In the genomic region with DNA sequence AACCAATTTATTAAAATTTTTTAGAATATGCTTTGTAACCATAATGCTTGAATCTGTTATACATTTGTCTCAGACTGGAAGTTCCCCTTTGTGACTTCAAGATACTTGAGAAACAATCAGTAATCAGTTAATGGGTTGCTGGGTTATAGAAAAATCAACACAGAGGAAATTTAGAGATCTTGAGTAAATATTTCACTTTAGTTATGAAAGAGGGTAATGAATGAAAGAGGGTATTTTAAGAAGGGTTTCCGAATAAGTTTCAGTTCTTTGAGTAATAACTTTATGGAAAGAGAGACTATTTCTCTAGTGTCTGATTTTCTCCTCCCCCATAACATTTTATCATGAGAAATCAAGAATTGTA, we compare ENCODE assay signal across 19 cellular contexts. TPM values are rescaled to one million over a fixed set of nuclear protein-coding genes. Genes with fewer than 3 reads are reported as not detected.
DNase-seq lines count a peak whose midpoint lies in the region; ATAC-seq and TF ChIP-seq lines count a peak whose summit lies in the region.
"Had no signal": no experiment of that assay in that cellular context is flagged by ENCODE, and none has a peak within 500 bp of the region (broad histone marks: within the 10 kb centered on the region; RNA-seq: fewer than 3 reads in every experiment).

No MANE protein-coding gene starts in this region.

- H3K9ac ChIP-seq in SK-N-MC (ENCODE audit: insufficient read length): no peak overlapping the region

- DNase-seq in natural killer cell (no peak), SK-N-MC (ENCODE audit: low read depth, low spot score) (no peak), ascending aorta (ENCODE audit: low spot score in 2 of 2) (no peak), Ammon's horn (ENCODE audit: low spot score) (no peak), NCI-H1092 (lab: John Stamatoyannopoulos, UW) (no peak)
- no peak for DNase-seq in natural killer cell treated with Interleukin-12 subunit alpha and Interleukin-12 subunit beta and Interleukin-15 and Interleukin-18, amount 100 ng/mL, for 72 hours (ENCODE audit: low spot score)
- DNase-seq: activated CD4-positive, alpha-beta T cell treated with anti-CD3 and anti-CD28 coated beads, Interleukin-2, amount 10 ng/mL, durations not matched to agents 24 days and 14 days; BE2C; DMS 273 treated with DMSO at 0.1 percent for 48 hours; islet precursor cell; NCI-H187; nucleus accumbens; sigmoid colon; T1000 had no signal

- no peak for TF ChIP-seq CTCF in natural killer cell (IDR thresholded peaks at IDR 0.05)
- no peak for TF ChIP-seq CTCF in ascending aorta (IDR thresholded peaks at IDR 0.05)

- H3K27me3 ChIP-seq in ascending aorta: no peaks in the 10 kb centered on the region
- H3K27me3 ChIP-seq: BE2C, sigmoid colon, SJSA1, suprapubic skin had no signal

- no peaks in the 10 kb centered on the region for H3K9me3 Mint-ChIP-seq in natural killer cell
- no peaks in the 10 kb centered on the region for H3K9me3 Mint-ChIP-seq in natural killer cell treated with Interleukin-12 subunit alpha and Interleukin-12 subunit beta and Interleukin-15 and Interleukin-18, amount 100 ng/mL, for 72 hours
- H3K9me3 Mint-ChIP-seq: activated CD4-positive, alpha-beta T cell treated with anti-CD3 and anti-CD28 coated beads, Interleukin-2, amount 10 ng/mL, durations not matched to agents 24 days and 14 days had no signal

- no peaks in the 10 kb centered on the region for H3K36me3 Mint-ChIP-seq in natural killer cell
- no peaks in the 10 kb centered on the region for H3K36me3 Mint-ChIP-seq in natural killer cell treated with Interleukin-12 subunit alpha and Interleukin-12 subunit beta and Interleukin-15 and Interleukin-18, amount 100 ng/mL, for 72 hours

- H3K4me3 ChIP-seq in SK-N-MC (no peak overlapping the region), ascending aorta (no peak overlapping the region)
- H3K4me3 ChIP-seq: sigmoid colon, SJSA1, suprapubic skin had no signal

- no peaks in the 10 kb centered on the region for H3K9me3 ChIP-seq in SK-N-MC (ENCODE audit: low read depth, low read length)
- no peaks in the 10 kb centered on the region for H3K9me3 ChIP-seq in ascending aorta
- H3K9me3 ChIP-seq: BE2C, sigmoid colon, SJSA1, suprapubic skin had no signal

- H3K27ac Mint-ChIP-seq in natural killer cell: peak overlapping the region; percentile 68 to 71
- peak overlapping the region in 1 of 2 donors; percentile 40 for H3K27ac Mint-ChIP-seq in natural killer cell treated with Interleukin-12 subunit alpha and Interleukin-12 subunit beta and Interleukin-15 and Interleukin-18, amount 100 ng/mL, for 72 hours
- H3K27ac Mint-ChIP-seq: activated CD4-positive, alpha-beta T cell treated with anti-CD3 and anti-CD28 coated beads, Interleukin-2, amount 10 ng/mL, durations not matched to agents 24 days and 14 days; mesothelial cell of epicardium had no signal

- H3K4me1 ChIP-seq in ascending aorta: peaks cover 0 to 6% of the 10 kb centered on the region in 2 donors
- H3K4me1 ChIP-seq: SJSA1 had no signal

- peak overlapping the region; percentile 87 for H3K27ac ChIP-seq in SK-N-MC
- H3K27ac ChIP-seq in ascending aorta: no peak overlapping the region
- H3K27ac ChIP-seq: sigmoid colon, SJSA1, suprapubic skin had no signal

- no peaks in the 10 kb centered on the region for H3K27me3 Mint-ChIP-seq in natural killer cell (ENCODE audit: low read depth in 2 of 2)
- no peaks in the 10 kb centered on the region for H3K27me3 Mint-ChIP-seq in natural killer cell treated with Interleukin-12 subunit alpha and Interleukin-12 subunit beta and Interleukin-15 and Interleukin-18, amount 100 ng/mL, for 72 hours
- H3K27me3 Mint-ChIP-seq: activated CD4-positive, alpha-beta T cell treated with anti-CD3 and anti-CD28 coated beads, Interleukin-2, amount 10 ng/mL, durations not matched to agents 24 days and 14 days had no signal

- H3K4me1 Mint-ChIP-seq in natural killer cell: peaks cover 60 to 79% of the 10 kb centered on the region in 2 donors
- peaks cover 58 to 59% of the 10 kb centered on the region in 2 donors for H3K4me1 Mint-ChIP-seq in natural killer cell treated with Interleukin-12 subunit alpha and Interleukin-12 subunit beta and Interleukin-15 and Interleukin-18, amount 100 ng/mL, for 72 hours (ENCODE audit: low read depth in 2 of 2)

- peaks cover 19% of the 10 kb centered on the region for H3K36me3 ChIP-seq in SK-N-MC (ENCODE audit: insufficient read depth, low read length)
- no peaks in the 10 kb centered on the region for H3K36me3 ChIP-seq in ascending aorta
- H3K36me3 ChIP-seq: BE2C, sigmoid colon, suprapubic skin had no signal

- ATAC-seq in natural killer cell (no peak), GM21619 (IDR thresholded peaks at IDR 0.05; ENCODE audit: unreplicated experiment) (peak; percentile 60), HG02610 (IDR thresholded peaks at IDR 0.05; ENCODE audit: unreplicated experiment) (no peak)
- ATAC-seq in natural killer cell treated with Interleukin-12 subunit alpha and Interleukin-12 subunit beta and Interleukin-15 and Interleukin-18, amount 100 ng/mL, for 72 hours: no peak

- H3K4me3 Mint-ChIP-seq in natural killer cell: no peak overlapping the region
- H3K4me3 Mint-ChIP-seq in natural killer cell treated with Interleukin-12 subunit alpha and Interleukin-12 subunit beta and Interleukin-15 and Interleukin-18, amount 100 ng/mL, for 72 hours: no peak overlapping the region
- H3K4me3 Mint-ChIP-seq: activated CD4-positive, alpha-beta T cell treated with anti-CD3 and anti-CD28 coated beads, Interleukin-2, amount 10 ng/mL, durations not matched to agents 24 days and 14 days; mesothelial cell of epicardium had no signal

- intact Hi-C loops in natural killer cell (cut with micrococcal nuclease): no loop called here
- intact Hi-C loops in ascending aorta (cut with DNase I): no loop called here

RNA-seq across cellular contexts. Expression of a gene that starts 21.4 kb away (rescaled TPM):
- total RNA-seq in natural killer cell (10 to 100 TPM; 87.7 to 97.4 (median 90.1) TPM), ascending aorta (32.7 TPM)
- 100 to 1,000 TPM in 1 of 2 donors, 10 to 100 TPM in 1; 51.0 to 100 TPM for total RNA-seq in natural killer cell treated with Interleukin-12 subunit alpha and Interleukin-12 subunit beta and Interleukin-15 and Interleukin-18, amount 100 ng/mL, for 72 hours
